In genomic region chr19:30408734-30409301, GRCh38 we compare ENCODE assay signal across 40 cellular contexts. TPM values are rescaled to one million over a fixed set of nuclear protein-coding genes. Genes with fewer than 3 reads are reported as not detected.
"Had no signal": no experiment of that assay in that cellular context is flagged by ENCODE, and none has a peak within 500 bp of the region (broad histone marks: within the 10 kb centered on the region; RNA-seq: fewer than 3 reads in every experiment).

No MANE protein-coding gene starts in this region.

- H3K4me3 Mint-ChIP-seq: activated naive CD4-positive, alpha-beta T cell treated with anti-CD3 and anti-CD28 coated beads for 36 hours; activated naive CD4-positive, alpha-beta T cell treated with anti-CD3 and anti-CD28 coated beads, Interleukin-2, amount 10 ng/mL, durations not matched to agents 7 days and 5 days; activated naive CD4-positive, alpha-beta T cell treated with anti-CD3 and anti-CD28 coated beads, Interleukin-2, amount 50 U/mL, for 24 hours; activated naive CD8-positive, alpha-beta T cell; activated naive CD8-positive, alpha-beta T cell treated with anti-CD3 and anti-CD28 coated beads for 36 hours; activated naive CD8-positive, alpha-beta T cell treated with anti-CD3 and anti-CD28 coated beads, Interleukin-2, amount 10 ng/mL, durations not matched to agents 7 days and 5 days; activated naive CD8-positive, alpha-beta T cell treated with anti-CD3 and anti-CD28 coated beads, Interleukin-2, amount 50 U/mL, for 24 hours; activated T-cell treated with anti-CD3 and anti-CD28 coated beads, Interleukin-2, amount 50 U/mL, for 72 hours; activated T-helper 1 cell treated with anti-CD3 and anti-CD28 coated beads, Interleukin-12 subunit alpha, Interleukin-12 subunit beta, Interleukin-2, Interleukin-4 antibody, amounts not matched to agents 30 ng/mL and 10 ng/mL and 1 ng/mL, durations not matched to agents 14 hours and 24 hours and 36 hours; activated T-helper 17 cell treated with anti-CD3 and anti-CD28 coated beads, Interleukin-2, amount 50 U/mL, for 72 hours; brain; central memory CD8-positive, alpha-beta T cell had no signal

- H3K9me3 ChIP-seq: adrenal gland, ascending aorta, body of pancreas, breast epithelium, colonic mucosa had no signal

- H3K27ac ChIP-seq: adrenal gland, ascending aorta, body of pancreas, brain microvascular endothelial cell, breast epithelium, cardiac muscle cell, colonic mucosa had no signal

- H3K27me3 ChIP-seq: adrenal gland, ascending aorta, body of pancreas, brain microvascular endothelial cell, breast epithelium, colonic mucosa had no signal

- H3K4me3 ChIP-seq: adrenal gland, ascending aorta, body of pancreas, breast epithelium, cardiac muscle cell, colonic mucosa had no signal

- H3K27me3 Mint-ChIP-seq: activated naive CD4-positive, alpha-beta T cell treated with anti-CD3 and anti-CD28 coated beads, Interleukin-2, amount 10 ng/mL, durations not matched to agents 7 days and 5 days; activated naive CD4-positive, alpha-beta T cell treated with anti-CD3 and anti-CD28 coated beads, Interleukin-2, amount 50 U/mL, for 24 hours; activated naive CD8-positive, alpha-beta T cell; activated naive CD8-positive, alpha-beta T cell treated with anti-CD3 and anti-CD28 coated beads, Interleukin-2, amount 10 ng/mL, durations not matched to agents 7 days and 5 days; activated T-helper 17 cell treated with anti-CD3 and anti-CD28 coated beads, Interleukin-2, amount 50 U/mL, for 72 hours; central memory CD8-positive, alpha-beta T cell had no signal

- H3K36me3 ChIP-seq: adrenal gland, ascending aorta, brain microvascular endothelial cell, cardiac muscle cell, colonic mucosa had no signal

- H3K4me1 Mint-ChIP-seq: activated naive CD4-positive, alpha-beta T cell treated with anti-CD3 and anti-CD28 coated beads, Interleukin-2, amount 10 ng/mL, durations not matched to agents 7 days and 5 days; activated naive CD4-positive, alpha-beta T cell treated with anti-CD3 and anti-CD28 coated beads, Interleukin-2, amount 50 U/mL, for 24 hours; activated naive CD8-positive, alpha-beta T cell treated with anti-CD3 and anti-CD28 coated beads for 36 hours; activated naive CD8-positive, alpha-beta T cell treated with anti-CD3 and anti-CD28 coated beads, Interleukin-2, amount 10 ng/mL, durations not matched to agents 7 days and 5 days; activated naive CD8-positive, alpha-beta T cell treated with anti-CD3 and anti-CD28 coated beads, Interleukin-2, amount 50 U/mL, for 24 hours; activated T-helper 17 cell treated with anti-CD3 and anti-CD28 coated beads, Interleukin-2, amount 50 U/mL, for 72 hours; central memory CD8-positive, alpha-beta T cell had no signal

- H3K4me1 ChIP-seq: adrenal gland, ascending aorta, body of pancreas, breast epithelium, colonic mucosa had no signal

- FAIRE-seq: astrocyte, bronchial epithelial cell, colon had no signal

- H3K27ac Mint-ChIP-seq: activated naive CD4-positive, alpha-beta T cell treated with anti-CD3 and anti-CD28 coated beads for 36 hours; activated naive CD4-positive, alpha-beta T cell treated with anti-CD3 and anti-CD28 coated beads, Interleukin-2, amount 10 ng/mL, durations not matched to agents 7 days and 5 days; activated naive CD4-positive, alpha-beta T cell treated with anti-CD3 and anti-CD28 coated beads, Interleukin-2, amount 50 U/mL, for 24 hours; activated naive CD4-positive, alpha-beta T cell treated with anti-CD3 and anti-CD28 coated beads, Interleukin-2, amount 50 U/mL, for 72 hours; activated naive CD8-positive, alpha-beta T cell; activated naive CD8-positive, alpha-beta T cell treated with anti-CD3 and anti-CD28 coated beads for 36 hours; activated naive CD8-positive, alpha-beta T cell treated with anti-CD3 and anti-CD28 coated beads, Interleukin-2, amount 10 ng/mL, durations not matched to agents 7 days and 5 days; activated naive CD8-positive, alpha-beta T cell treated with anti-CD3 and anti-CD28 coated beads, Interleukin-2, amount 50 U/mL, for 24 hours; activated T-cell treated with anti-CD3 and anti-CD28 coated beads, Interleukin-2, amount 50 U/mL, for 72 hours; activated T-helper 1 cell treated with anti-CD3 and anti-CD28 coated beads, Interleukin-12 subunit alpha, Interleukin-12 subunit beta, Interleukin-2, Interleukin-4 antibody, amounts not matched to agents 30 ng/mL and 10 ng/mL and 1 ng/mL, durations not matched to agents 14 hours and 24 hours and 36 hours; activated T-helper 17 cell treated with anti-CD3 and anti-CD28 coated beads, Interleukin-2, amount 50 U/mL, for 72 hours; activated T-helper 2 cell treated with anti-CD3 and anti-CD28 coated beads, Interferon-gamma antibody, Interleukin-2, Interleukin-4, amounts not matched to agents 10 μg/mL and 5 μg/mL and 100 μg/mL, durations not matched to agents 14 hours and 24 hours and 36 hours; brain had no signal

- ATAC-seq: activated naive CD4-positive, alpha-beta T cell treated with anti-CD3 and anti-CD28 coated beads, Interleukin-2, amount 50 U/mL, for 72 hours; activated naive CD8-positive, alpha-beta T cell treated with anti-CD3 and anti-CD28 coated beads, Interleukin-2, amount 50 U/mL, for 24 hours; activated T-cell treated with anti-CD3 and anti-CD28 coated beads, Interleukin-2, amount 50 U/mL, for 72 hours; activated T-helper 17 cell treated with anti-CD3 and anti-CD28 coated beads, Interleukin-2, amount 50 U/mL, for 72 hours; body of pancreas had no signal

- H3K9me3 Mint-ChIP-seq: activated naive CD4-positive, alpha-beta T cell treated with anti-CD3 and anti-CD28 coated beads for 36 hours; activated naive CD4-positive, alpha-beta T cell treated with anti-CD3 and anti-CD28 coated beads, Interleukin-2, amount 10 ng/mL, durations not matched to agents 7 days and 5 days; activated naive CD4-positive, alpha-beta T cell treated with anti-CD3 and anti-CD28 coated beads, Interleukin-2, amount 50 U/mL, for 24 hours; activated naive CD4-positive, alpha-beta T cell treated with anti-CD3 and anti-CD28 coated beads, Interleukin-2, amount 50 U/mL, for 72 hours; activated naive CD8-positive, alpha-beta T cell treated with anti-CD3 and anti-CD28 coated beads, Interleukin-2, amount 10 ng/mL, durations not matched to agents 7 days and 5 days; activated T-cell treated with anti-CD3 and anti-CD28 coated beads, Interleukin-2, amount 50 U/mL, for 72 hours; activated T-helper 1 cell treated with anti-CD3 and anti-CD28 coated beads, Interleukin-12 subunit alpha, Interleukin-12 subunit beta, Interleukin-2, Interleukin-4 antibody, amounts not matched to agents 30 ng/mL and 10 ng/mL and 1 ng/mL, durations not matched to agents 14 hours and 24 hours and 36 hours; activated T-helper 17 cell treated with anti-CD3 and anti-CD28 coated beads, Interleukin-2, amount 50 U/mL, for 72 hours; activated T-helper 2 cell treated with anti-CD3 and anti-CD28 coated beads, Interferon-gamma antibody, Interleukin-2, Interleukin-4, amounts not matched to agents 10 μg/mL and 5 μg/mL and 100 μg/mL, durations not matched to agents 14 hours and 24 hours and 36 hours had no signal

- DNase-seq: activated effector memory CD4-positive, alpha-beta T cell treated with anti-CD3 and anti-CD28 coated beads, Interleukin-2, amount 50 U/mL, for 16 hours; activated effector memory CD4-positive, alpha-beta T cell treated with Interleukin-2 at 50 U/mL for 16 hours; activated gamma-delta T cell; activated gamma-delta T cell treated with Interleukin-2 at 50 U/mL for 16 hours; activated naive CD4-positive, alpha-beta T cell; activated naive CD4-positive, alpha-beta T cell treated with anti-CD3 and anti-CD28 coated beads for 36 hours; activated naive CD4-positive, alpha-beta T cell treated with anti-CD3 and anti-CD28 coated beads, Interleukin-2, amount 10 ng/mL, durations not matched to agents 7 days and 5 days; activated naive CD4-positive, alpha-beta T cell treated with anti-CD3 and anti-CD28 coated beads, Interleukin-2, amount 50 U/mL, for 16 hours; activated naive CD4-positive, alpha-beta T cell treated with Interleukin-2 at 50 U/mL for 16 hours; activated naive CD8-positive, alpha-beta T cell treated with anti-CD3 and anti-CD28 coated beads for 36 hours; activated naive CD8-positive, alpha-beta T cell treated with anti-CD3 and anti-CD28 coated beads, Interleukin-2, amount 10 ng/mL, durations not matched to agents 7 days and 5 days; activated naive CD8-positive, alpha-beta T cell treated with anti-CD3 and anti-CD28 coated beads, Interleukin-2, amount 50 U/mL, for 24 hours; activated T-cell treated with anti-CD3 and anti-CD28 coated beads, Interleukin-2, amount 50 U/mL, for 48 hours; activated T-cell treated with anti-CD3 and anti-CD28 coated beads, Interleukin-2, amount 50 U/mL, for 72 hours; adrenal gland; amniotic stem cell; amygdala; anterior cingulate cortex; aorta; body of pancreas; brain microvascular endothelial cell; caudate nucleus; central memory CD4-positive, alpha-beta T cell; cerebellar nuclear complex; colonic mucosa had no signal

- H3K36me3 Mint-ChIP-seq: activated naive CD4-positive, alpha-beta T cell treated with anti-CD3 and anti-CD28 coated beads, Interleukin-2, amount 10 ng/mL, durations not matched to agents 7 days and 5 days; activated naive CD4-positive, alpha-beta T cell treated with anti-CD3 and anti-CD28 coated beads, Interleukin-2, amount 50 U/mL, for 24 hours; activated naive CD4-positive, alpha-beta T cell treated with anti-CD3 and anti-CD28 coated beads, Interleukin-2, amount 50 U/mL, for 72 hours; activated naive CD8-positive, alpha-beta T cell; activated naive CD8-positive, alpha-beta T cell treated with anti-CD3 and anti-CD28 coated beads for 36 hours; activated naive CD8-positive, alpha-beta T cell treated with anti-CD3 and anti-CD28 coated beads, Interleukin-2, amount 10 ng/mL, durations not matched to agents 7 days and 5 days had no signal

RNA-seq across cellular contexts. Expression of gene ZNF536, which starts 36.6 kb away (rescaled TPM):
- total RNA-seq: activated naive CD4-positive, alpha-beta T cell treated with anti-CD3 and anti-CD28 coated beads for 36 hours; activated naive CD4-positive, alpha-beta T cell treated with anti-CD3 and anti-CD28 coated beads, Interleukin-2, amount 50 U/mL, for 72 hours; activated naive CD8-positive, alpha-beta T cell treated with anti-CD3 and anti-CD28 coated beads for 36 hours; activated naive CD8-positive, alpha-beta T cell treated with anti-CD3 and anti-CD28 coated beads, Interleukin-2, amount 10 ng/mL, durations not matched to agents 7 days and 5 days; activated T-helper 1 cell treated with anti-CD3 and anti-CD28 coated beads, Interleukin-12 subunit alpha, Interleukin-12 subunit beta, Interleukin-2, Interleukin-4 antibody, amounts not matched to agents 30 ng/mL and 10 ng/mL and 1 ng/mL, durations not matched to agents 14 hours and 24 hours and 36 hours; activated T-helper 17 cell treated with anti-CD3 and anti-CD28 coated beads, Interleukin-2, amount 50 U/mL, for 72 hours; activated T-helper 2 cell treated with anti-CD3 and anti-CD28 coated beads, Interferon-gamma antibody, Interleukin-2, Interleukin-4, amounts not matched to agents 10 μg/mL and 5 μg/mL and 100 μg/mL, durations not matched to agents 14 hours and 24 hours and 36 hours; ascending aorta; body of pancreas; bronchial epithelial cell; chondrocyte had no signal
